Comparison of ENCODE assay signal across 8 cellular contexts in genomic region chr1:201946224-201946908, GRCh38. TPM values are rescaled to one million over a fixed set of nuclear protein-coding genes. Genes with fewer than 3 reads are reported as not detected.
DNase-seq lines count a peak whose midpoint lies in the region; ATAC-seq and TF ChIP-seq lines count a peak whose summit lies in the region.

Gene LMOD1, minus strand, starts transcription at chr1:201946548. Its CDS starts 208 bp downstream, at chr1:201946340.

- peaks cover 0 to 4% (median 0%) of the 10 kb centered on the region in 7 donors for H3K9me3 Mint-ChIP-seq in CD4-positive, CD25-positive, alpha-beta regulatory T cell

- no peaks in the 10 kb centered on the region for H3F3A ChIP-seq in Loucy (ENCODE audit: low read depth)

- DNase-seq in CD4-positive, CD25-positive, alpha-beta regulatory T cell = no peak
- DNase-seq in amniotic stem cell (lab: John Stamatoyannopoulos, UW) = peak; percentile 94
- peak; percentile 83 to 89 (median 85) for DNase-seq in heart left ventricle
- DNase-seq in non-pigmented ciliary epithelial cell (ENCODE audit: low read depth) = peak; percentile 82

- peaks cover 76% of the 10 kb centered on the region for H3K27me3 Mint-ChIP-seq in CD4-positive, CD25-positive, alpha-beta regulatory T cell

- ATAC-seq in CD4-positive, CD25-positive, alpha-beta regulatory T cell (ENCODE audit: low read depth in 2 of 2) = peak in 1 of 2 donors; percentile 34
- peak; percentile 91 to 96 (median 93) for ATAC-seq in heart left ventricle
- ATAC-seq in HG03457 (IDR thresholded peaks at IDR 0.05; ENCODE audit: unreplicated experiment) = no peak
- ATAC-seq in HG03135 (IDR thresholded peaks at IDR 0.05; ENCODE audit: unreplicated experiment) = no peak
- ATAC-seq in GM18861 (IDR thresholded peaks at IDR 0.05; ENCODE audit: unreplicated experiment) = no peak

- H3K9me3 ChIP-seq in CD4-positive, CD25-positive, alpha-beta regulatory T cell (ENCODE audit: control insufficient read depth in 2 of 2, low read length in 2 of 2) = no peaks in the 10 kb centered on the region
- no peaks in the 10 kb centered on the region for H3K9me3 ChIP-seq in Loucy (ENCODE audit: insufficient read depth, low read depth, low read length)
- no peaks in the 10 kb centered on the region for H3K9me3 ChIP-seq in heart left ventricle

- H2AFZ ChIP-seq in Loucy (ENCODE audit: low read length) = peak within 1 kb of the TSS; percentile 89

- intact Hi-C loops in heart left ventricle (cut with DNase I) = loop anchor here in 3 of 10 donors (2.0 to 10.0 kb wide), 3 partner anchors 44 to 52 kb away; no protein-coding TSS in a partner anchor

- peak within 1 kb of the TSS; percentile 17 for H3K9ac ChIP-seq in Loucy (ENCODE audit: low read depth, low read length, poor library complexity, severe bottlenecking)

- no peak within 1 kb of the TSS for H3K4me3 ChIP-seq in CD4-positive, CD25-positive, alpha-beta regulatory T cell (ENCODE audit: low read depth, low read length)
- H3K4me3 ChIP-seq in Loucy (ENCODE audit: low read length, poor library complexity, severe bottlenecking) = peak within 1 kb of the TSS; percentile 67
- H3K4me3 ChIP-seq in heart left ventricle = peak within 1 kb of the TSS; percentile 26 to 81 (median 54)

- peak within 1 kb of the TSS; percentile 71 for H3K4me2 ChIP-seq in Loucy (ENCODE audit: low read depth, low read length, poor library complexity, severe bottlenecking)

- H3K27me3 ChIP-seq in CD4-positive, CD25-positive, alpha-beta regulatory T cell (ENCODE audit: control insufficient read depth, insufficient read depth, low read length) = peaks cover 36% of the 10 kb centered on the region
- H3K27me3 ChIP-seq in Loucy (ENCODE audit: insufficient read depth, low read length, poor library complexity, severe bottlenecking) = no peaks in the 10 kb centered on the region
- peaks cover 0 to 35% (median 0%) of the 10 kb centered on the region in 9 donors for H3K27me3 ChIP-seq in heart left ventricle

- peaks cover 9% of the 10 kb centered on the region for H3K4me1 ChIP-seq in CD4-positive, CD25-positive, alpha-beta regulatory T cell (ENCODE audit: control insufficient read depth, insufficient read depth, low read length, poor library complexity, severe bottlenecking)
- H3K4me1 ChIP-seq in Loucy (ENCODE audit: insufficient read depth, low read length, poor library complexity, severe bottlenecking) = peaks cover 3% of the 10 kb centered on the region
- peaks cover 0 to 20% (median 4%) of the 10 kb centered on the region in 12 donors for H3K4me1 ChIP-seq in heart left ventricle

- WGBS in heart left ventricle, 4 donors = 1 to 3% (median 2%) methylated on average over 26 to 28 of the region's 28 CpGs

- no peaks in the 10 kb centered on the region for H4K20me1 ChIP-seq in Loucy (ENCODE audit: insufficient read depth, low read length, poor library complexity, severe bottlenecking)

- TF ChIP-seq POLR2A in heart left ventricle (IDR thresholded peaks at IDR 0.05) = peak in 1 of 2 donors; percentile 59

- H3K36me3 ChIP-seq in CD4-positive, CD25-positive, alpha-beta regulatory T cell (ENCODE audit: control insufficient read depth, insufficient read depth, low read length) = no peaks in the 10 kb centered on the region
- H3K36me3 ChIP-seq in Loucy (ENCODE audit: insufficient read depth, low read length) (no peaks in the 10 kb centered on the region), heart left ventricle (no peaks in the 10 kb centered on the region)

- H3K27ac ChIP-seq in CD4-positive, CD25-positive, alpha-beta regulatory T cell (ENCODE audit: insufficient read depth, low read length, poor library complexity, severe bottlenecking) = no peak within 1 kb of the TSS
- peak within 1 kb of the TSS; percentile 8 to 89 (median 62) for H3K27ac ChIP-seq in heart left ventricle

- peak within 1 kb of the TSS in 3 of 4 donors; percentile 24 to 69 (median 55) for H3K4me3 Mint-ChIP-seq in CD4-positive, CD25-positive, alpha-beta regulatory T cell

- no peaks in the 10 kb centered on the region for H3K36me3 Mint-ChIP-seq in CD4-positive, CD25-positive, alpha-beta regulatory T cell

- H3K79me2 ChIP-seq in Loucy (ENCODE audit: insufficient read depth, low read length) = no peaks in the 10 kb centered on the region

- peak within 1 kb of the TSS in 1 of 3 donors; percentile 79 for H3K27ac Mint-ChIP-seq in CD4-positive, CD25-positive, alpha-beta regulatory T cell

- TF ChIP-seq CTCF in Loucy (conservative IDR thresholded peaks at IDR 0.05; ENCODE audit: low read length) (no peak), heart left ventricle (IDR thresholded peaks at IDR 0.05) (no peak)

- H3K9me2 ChIP-seq in Loucy (replicated peaks; ENCODE audit: low read depth, low read length) = no peaks in the 10 kb centered on the region

- peaks cover 0 to 14% (median 7%) of the 10 kb centered on the region in 4 donors for H3K4me1 Mint-ChIP-seq in CD4-positive, CD25-positive, alpha-beta regulatory T cell

RNA-seq across cellular contexts. Expression of gene LMOD1, which starts in this region (rescaled TPM):
- total RNA-seq in CD4-positive, CD25-positive, alpha-beta regulatory T cell = not detected
- polyA plus RNA-seq in CD4-positive, CD25-positive, alpha-beta regulatory T cell = not detected
- 10 to 100 TPM in 4 of 9 donors, 1 to 10 TPM in 5; 4.6 to 24.9 (median 10.0) TPM for total RNA-seq in heart left ventricle
- polyA plus RNA-seq in heart left ventricle = 10 to 100 TPM in 1 of 2 donors, 1 to 10 TPM in 1; 5.1 to 14.5 TPM

Comparison
In these comparisons a context has a peak if more than half of its experiments do, and no peak if none do; other contexts are left out.
1. RNA of gene LMOD1 (polyA plus RNA-seq): 5.1 to 14.5 TPM in heart left ventricle; not detected in CD4-positive, CD25-positive, alpha-beta regulatory T cell; every median in the first group is over 4 times any median in the second.
2. ATAC-seq: peak in heart left ventricle (4 of 4); none in HG03457 (single experiment), HG03135 (single experiment) and GM18861 (single experiment).
3. DNase-seq: peak in amniotic stem cell (single experiment), heart left ventricle (5 of 5) and non-pigmented ciliary epithelial cell (single experiment); none in CD4-positive, CD25-positive, alpha-beta regulatory T cell (0 of 3).